Comparison of ENCODE assay signal across 2 cellular contexts in the genomic region with DNA sequence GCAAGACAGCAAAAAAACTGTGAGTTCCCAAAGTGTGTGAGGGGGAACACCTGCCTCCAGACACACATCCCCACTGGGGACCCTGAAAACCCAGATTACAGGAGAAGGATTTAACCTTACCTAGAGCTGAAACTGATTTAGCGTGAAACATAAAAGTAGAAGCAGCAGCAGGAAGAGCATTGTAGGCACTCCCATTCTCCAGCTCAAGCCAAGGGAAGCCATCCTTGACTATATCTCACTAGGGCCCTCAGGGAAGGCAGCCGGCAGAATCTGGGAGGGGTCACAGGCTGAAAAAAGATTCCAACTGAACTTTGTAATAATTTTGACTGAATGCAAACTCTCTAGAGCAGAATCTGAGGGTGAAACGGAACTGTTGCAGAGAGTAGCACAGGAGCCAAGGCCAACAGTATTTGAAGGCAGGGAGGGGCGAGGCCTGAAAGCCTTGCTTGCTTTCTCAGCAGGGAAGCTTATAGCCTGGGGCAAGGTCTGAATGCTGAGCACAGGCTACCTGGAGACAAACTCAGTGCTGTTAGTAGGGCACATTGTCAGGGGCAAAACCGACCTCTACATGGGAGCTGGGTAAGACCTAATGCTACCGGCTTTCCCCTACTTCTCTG.
TF ChIP-seq lines count a peak whose summit lies in the region.

No MANE protein-coding gene starts in this region.

TF ChIP-seq in H1, 55 proteins besides CTCF, POLR2A, EP300 and RAD21:
- TF ChIP-seq CHD1 (IDR thresholded peaks at IDR 0.05; ENCODE audit: low read depth, low read length) (no peak), KDM4A (IDR thresholded peaks at IDR 0.05; ENCODE audit: low read depth, low read length, severe bottlenecking) (peak; percentile 31), NANOG (IDR thresholded peaks at IDR 0.05; ENCODE audit: insufficient read depth, low read depth, low read length, poor library complexity, severe bottlenecking) (peak; percentile 15), HDAC2 (IDR thresholded peaks at IDR 0.05; ENCODE audit: borderline replicate concordance in 1 of 2, low read depth in 2 of 2, low read length in 2 of 2) (0 out of 4 replicates have a peak, but pooled peaks of 1 of the 2 experiments have one; percentile 43), JUN (IDR thresholded peaks at IDR 0.05; ENCODE audit: low read depth, low read length) (no peak), CHD2 (IDR thresholded peaks at IDR 0.05; ENCODE audit: low read length) (no peak)
TF ChIP-seq in H1: peak in this region for 3.

TF ChIP-seq in HEK293T, 16 proteins besides CTCF, POLR2A, EP300 and RAD21:
- TF ChIP-seq SP1 (IDR thresholded peaks at IDR 0.05) (no peak), TARDBP (IDR thresholded peaks at IDR 0.05) (no peak), ELF4 (IDR thresholded peaks at IDR 0.05) (no peak), NFRKB (IDR thresholded peaks at IDR 0.05) (no peak), HDGF (IDR thresholded peaks at IDR 0.05; ENCODE audit: borderline replicate concordance) (no peak), LEF1 (IDR thresholded peaks at IDR 0.05; ENCODE audit: borderline replicate concordance) (no peak), ZNF384 (IDR thresholded peaks at IDR 0.05) (no peak), FOXA1 (IDR thresholded peaks at IDR 0.05) (no peak), ARNT (IDR thresholded peaks at IDR 0.05) (no peak), FOXM1 (IDR thresholded peaks at IDR 0.05; ENCODE audit: borderline replicate concordance) (no peak), L3MBTL2 (conservative IDR thresholded peaks at IDR 0.05) (no peak), SUZ12 (IDR thresholded peaks at IDR 0.05) (no peak), BHLHE40 (IDR thresholded peaks at IDR 0.05; ENCODE audit: borderline replicate concordance) (no peak), CTBP1 (IDR thresholded peaks at IDR 0.05; ENCODE audit: borderline replicate concordance) (no peak), FOXK2 (IDR thresholded peaks at IDR 0.05) (no peak)
- TF ChIP-seq, protein P1, sequence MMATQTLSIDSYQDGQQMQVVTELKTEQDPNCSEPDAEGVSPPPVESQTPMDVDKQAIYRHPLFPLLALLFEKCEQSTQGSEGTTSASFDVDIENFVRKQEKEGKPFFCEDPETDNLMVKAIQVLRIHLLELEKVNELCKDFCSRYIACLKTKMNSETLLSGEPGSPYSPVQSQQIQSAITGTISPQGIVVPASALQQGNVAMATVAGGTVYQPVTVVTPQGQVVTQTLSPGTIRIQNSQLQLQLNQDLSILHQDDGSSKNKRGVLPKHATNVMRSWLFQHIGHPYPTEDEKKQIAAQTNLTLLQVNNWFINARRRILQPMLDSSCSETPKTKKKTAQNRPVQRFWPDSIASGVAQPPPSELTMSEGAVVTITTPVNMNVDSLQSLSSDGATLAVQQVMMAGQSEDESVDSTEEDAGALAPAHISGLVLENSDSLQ (IDR thresholded peaks at IDR 0.05): no peak
